Comparison of ENCODE assay signal across 1 cellular context in genomic region chr1:19042675-19043578, GRCh38.
A peak's percentile ranks its signal among the peaks of the same experiment; 100 is the strongest.
TF ChIP-seq lines count a peak whose summit lies in the region.

No MANE protein-coding gene starts in this region.

TF ChIP-seq in HepG2, 621 proteins besides CTCF, POLR2A, EP300 and RAD21 (continued from another document):
- TF ChIP-seq ZKSCAN1 (IDR thresholded peaks at IDR 0.05; ENCODE audit: low read length) (peak; percentile 88), REPIN1 (CRISPR knock-in tag; IDR thresholded peaks at IDR 0.05; ENCODE audit: borderline replicate concordance, low read depth) (no peak), ZMYM4 (CRISPR knock-in tag; IDR thresholded peaks at IDR 0.05) (no peak), MATR3 (CRISPR knock-in tag; IDR thresholded peaks at IDR 0.05) (no peak)
